In the genomic region with DNA sequence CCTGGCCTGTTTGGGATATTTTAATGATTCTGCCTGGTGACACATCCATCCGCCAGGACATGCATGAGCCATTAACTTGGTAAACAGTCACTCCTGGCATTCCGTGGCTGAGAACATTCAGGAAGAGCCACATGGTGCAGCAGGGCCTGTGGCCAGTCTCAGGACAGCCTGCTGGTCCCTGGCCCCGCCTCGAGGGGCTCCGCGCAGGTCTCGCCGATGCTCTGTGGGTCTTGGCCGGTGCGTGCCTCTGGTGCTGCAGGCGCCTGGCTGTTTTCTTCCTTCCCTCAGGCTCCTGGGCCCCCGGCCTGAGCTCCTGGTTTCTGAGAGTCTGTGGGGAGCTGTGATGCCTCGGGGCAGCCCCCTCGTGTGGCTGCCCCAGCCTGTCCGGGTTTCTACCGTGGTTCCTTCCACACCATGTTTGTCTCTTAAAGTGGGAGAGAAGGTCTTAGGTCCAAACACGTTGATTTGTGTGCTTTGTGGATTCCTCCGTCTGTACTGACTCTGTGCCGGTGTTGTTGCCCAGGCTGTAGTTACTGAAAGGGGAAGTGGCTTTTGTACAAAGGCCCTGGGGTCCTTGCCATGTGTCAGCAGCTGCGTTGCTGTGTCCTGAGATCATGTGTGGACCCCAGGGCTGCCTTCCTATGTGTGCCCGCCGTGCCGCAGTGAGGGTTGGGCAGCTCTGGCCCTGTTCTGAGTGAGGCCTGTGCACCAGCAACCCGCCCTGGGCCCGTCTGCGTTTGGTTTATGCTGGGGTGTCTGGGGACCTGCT, we compare ENCODE assay signal across 11 cellular contexts. TPM values are rescaled to one million over a fixed set of nuclear protein-coding genes. Genes with fewer than 3 reads are reported as not detected.
A peak's percentile ranks its signal among the peaks of the same experiment; 100 is the strongest.
DNase-seq lines count a peak whose midpoint lies in the region; ATAC-seq, FAIRE-seq and TF ChIP-seq lines count a peak whose summit lies in the region.
"Had no signal": no experiment of that assay in that cellular context is flagged by ENCODE, and none has a peak within 500 bp of the region (broad histone marks: within the 10 kb centered on the region; RNA-seq: fewer than 3 reads in every experiment).

No MANE protein-coding gene starts in this region.

- no peaks in the 10 kb centered on the region for H3K27me3 ChIP-seq in GM06990 (replicated peaks; ENCODE audit: control insufficient read depth, insufficient read depth, low read length)
- no peaks in the 10 kb centered on the region for H3K27me3 ChIP-seq in MM.1S (replicated peaks; ENCODE audit: insufficient read depth, low read length)
- no peaks in the 10 kb centered on the region for H3K27me3 ChIP-seq in bronchial epithelial cell (ENCODE audit: control insufficient read depth, insufficient read depth, low read length)
- H3K27me3 ChIP-seq in SJCRH30, result no peaks in the 10 kb centered on the region
- H3K27me3 ChIP-seq: gastrocnemius medialis, uterus had no signal

- H3K9me3 Mint-ChIP-seq in natural killer cell, result no peaks in the 10 kb centered on the region

- peaks cover 65% of the 10 kb centered on the region for H3K79me2 ChIP-seq in MM.1S (ENCODE audit: low read length)

- H3K4me2 ChIP-seq in MM.1S (ENCODE audit: low read depth, low read length), result no peak overlapping the region

- H3K36me3 Mint-ChIP-seq in natural killer cell, result no peaks in the 10 kb centered on the region

- H3K27me3 Mint-ChIP-seq in natural killer cell (ENCODE audit: low read depth in 2 of 2), result no peaks in the 10 kb centered on the region

- TF ChIP-seq CTCF in GM06990 (IDR thresholded peaks at IDR 0.05; ENCODE audit: insufficient read depth, low read length, poor library complexity, severe bottlenecking) (peak; percentile 5), MM.1S (IDR thresholded peaks at IDR 0.05; ENCODE audit: low read length) (no peak), bronchial epithelial cell (IDR thresholded peaks at IDR 0.05; ENCODE audit: insufficient read depth, low read length, severe bottlenecking) (no peak), natural killer cell (IDR thresholded peaks at IDR 0.05) (no peak)

- no peak overlapping the region for H2AFZ ChIP-seq in MM.1S (ENCODE audit: low read length)

- H3K27ac ChIP-seq in MM.1S (ENCODE audit: low read length) (peak overlapping the region; percentile 83; the same call in 1 of the 2 replicates), SJCRH30 (no peak overlapping the region)
- H3K27ac ChIP-seq: gastrocnemius medialis had no signal

- H3F3A ChIP-seq in MM.1S (ENCODE audit: insufficient read depth, low read length), result peaks cover 38% of the 10 kb centered on the region

- H3K4me1 ChIP-seq in MM.1S (ENCODE audit: low read length) (peaks cover 31% of the 10 kb centered on the region), SJCRH30 (no peaks in the 10 kb centered on the region; the same call in 1 of the 2 replicates)

- ATAC-seq in natural killer cell (no peak), esophagus mucosa (no peak), HG02678 (IDR thresholded peaks at IDR 0.05; ENCODE audit: unreplicated experiment) (no peak)
- ATAC-seq: gastrocnemius medialis had no signal

- H3K4me3 ChIP-seq in GM06990 (replicated peaks; ENCODE audit: low read depth, low read length) (peak overlapping the region; percentile 49), MM.1S (ENCODE audit: low read length) (no peak overlapping the region), bronchial epithelial cell (ENCODE audit: low read depth, low read length) (no peak overlapping the region), SJCRH30 (no peak overlapping the region)
- H3K4me3 ChIP-seq: gastrocnemius medialis, uterus had no signal

- FAIRE-seq in bronchial epithelial cell (lab: Jason Lieb, UNC), result no peak

- peak overlapping the region; percentile 94 to 99 for H3K27ac Mint-ChIP-seq in natural killer cell

- peak overlapping the region; percentile 96 for H3K4me3 Mint-ChIP-seq in natural killer cell

- peaks cover 34 to 45% of the 10 kb centered on the region in 2 donors for H3K4me1 Mint-ChIP-seq in natural killer cell

- intact Hi-C loops in natural killer cell (cut with micrococcal nuclease), result loop anchor here (5.0 kb wide), 1 partner anchor 45 kb away; no protein-coding TSS in a partner anchor

- DNase-seq in GM06990 (ENCODE audit: extremely low read depth, insufficient read length) (peak; percentile 57), MM.1S (no peak), bronchial epithelial cell (ENCODE audit: low read depth) (peak; percentile 71), natural killer cell (no peak), cortex of kidney (lab: John Stamatoyannopoulos, UW) (no peak), SJCRH30 (no peak)
- DNase-seq: gastrocnemius medialis, NCI-H524, uterus had no signal

- no peaks in the 10 kb centered on the region for H4K20me1 ChIP-seq in MM.1S (ENCODE audit: insufficient read depth, low read length)

- H3K9me3 ChIP-seq in MM.1S (replicated peaks; ENCODE audit: insufficient read depth, low read length), result no peaks in the 10 kb centered on the region
- H3K9me3 ChIP-seq in SJCRH30 (replicated peaks), result no peaks in the 10 kb centered on the region
- H3K9me3 ChIP-seq: gastrocnemius medialis, uterus had no signal

- H3K36me3 ChIP-seq in GM06990 (ENCODE audit: control insufficient read depth, insufficient read depth, low read length) (peaks cover 22% of the 10 kb centered on the region), MM.1S (replicated peaks; ENCODE audit: insufficient read depth, low read length) (no peaks in the 10 kb centered on the region; the same call in 1 of the 2 replicates), bronchial epithelial cell (ENCODE audit: control insufficient read depth, insufficient read depth, low read length) (peaks cover 27% of the 10 kb centered on the region), SJCRH30 (peaks cover 17% of the 10 kb centered on the region)
- H3K36me3 ChIP-seq: uterus had no signal

- H3K9me2 ChIP-seq in MM.1S (replicated peaks; ENCODE audit: insufficient read depth, low read length), result no peaks in the 10 kb centered on the region

- no peak overlapping the region for H3K9ac ChIP-seq in MM.1S (ENCODE audit: low read length)

RNA-seq across cellular contexts. Expression of gene TRABD, which starts 6.5 kb away (rescaled TPM):
- total RNA-seq in bronchial epithelial cell (38.3 and 43.7 TPM in 2 replicates), natural killer cell (100 to 1,000 TPM; 129 to 138 (median 132) TPM), esophagus mucosa (32.6 TPM)
- 38.7 and 39.1 TPM in 2 replicates for total RNA-seq in SJCRH30 (2014; rRNA removed; shearing (Covaris generic))

RNA-seq across cellular contexts. Expression of gene SELENOO, which starts 8.6 kb away (rescaled TPM):
- total RNA-seq in bronchial epithelial cell (20.8 and 25.7 TPM in 2 replicates), natural killer cell (10 to 100 TPM; 37.3 to 45.2 (median 37.6) TPM), esophagus mucosa (13.3 TPM)
- total RNA-seq in SJCRH30 (2014; rRNA removed; shearing (Covaris generic)), result 15.4 and 16.4 TPM in 2 replicates

RNA-seq across cellular contexts. Expression of gene PANX2, which starts 21.7 kb away (rescaled TPM):
- total RNA-seq in bronchial epithelial cell, result 0.26 and 0.77 TPM in 2 replicates
- total RNA-seq in natural killer cell, result 1 to 10 TPM in 1 of 3 donors, under 1 TPM in 2; 0.16 to 3.4 (median 0.27) TPM
- not detected in 2 replicates for total RNA-seq in SJCRH30 (2014; rRNA removed; shearing (Covaris generic))
- 0.92 TPM for total RNA-seq in esophagus mucosa

RNA-seq across cellular contexts. Expression of gene TUBGCP6, which starts 52.6 kb away (rescaled TPM):
- total RNA-seq in bronchial epithelial cell (18.2 TPM in 2 replicates), natural killer cell (100 to 1,000 TPM; 105 to 126 (median 118) TPM), esophagus mucosa (14.8 TPM)
- total RNA-seq in SJCRH30 (2014; rRNA removed; shearing (Covaris generic)), result 27.8 and 40.2 TPM in 2 replicates

RNA-seq across cellular contexts. Expression of gene HDAC10, which starts 58.8 kb away (rescaled TPM):
- total RNA-seq in bronchial epithelial cell (9.7 and 13.8 TPM in 2 replicates), natural killer cell (100 to 1,000 TPM; 112 to 131 (median 123) TPM), esophagus mucosa (17.7 TPM)
- 11.2 and 21.4 TPM in 2 replicates for total RNA-seq in SJCRH30 (2014; rRNA removed; shearing (Covaris generic))

Comparison
In these comparisons a context has a peak if more than half of its experiments do, and no peak if none do; other contexts are left out.
1. DNase-seq: peak in GM06990 (single experiment) and bronchial epithelial cell (single experiment); none in MM.1S (single experiment), natural killer cell (single experiment), cortex of kidney (single experiment) and SJCRH30 (0 of 2).